9 cellular contexts compared by ENCODE assay signal in genomic region chr16:54284931-54285413, GRCh38. TPM values are rescaled to one million over a fixed set of nuclear protein-coding genes. Genes with fewer than 3 reads are reported as not detected.
DNase-seq lines count a peak whose midpoint lies in the region; ATAC-seq, FAIRE-seq and TF ChIP-seq lines count a peak whose summit lies in the region.
"Had no signal": no experiment of that assay in that cellular context is flagged by ENCODE, and none has a peak within 500 bp of the region (broad histone marks: within the 10 kb centered on the region; RNA-seq: fewer than 3 reads in every experiment).

No MANE protein-coding gene starts in this region.

- H3K4me3 ChIP-seq in adipocyte (ENCODE audit: low read length), result peak overlapping the region; percentile 88
- peak overlapping the region; percentile 87 to 98 (median 88); a peak in 5 of 6 replicates for H3K4me3 ChIP-seq in HepG2 (replicated peaks in 1 of 3; ENCODE audit: insufficient read depth in 1 of 3, low read depth in 2 of 3, low read length in 3 of 3)
- H3K4me3 ChIP-seq in vagina, result peak overlapping the region; percentile 61 to 67

- FAIRE-seq in HepG2 (lab: Jason Lieb, UNC), result no peak

- POLR2A ChIA-PET in HepG2 (lab: Yijun Ruan, JAX), result interaction anchor here (0.8 to 3.1 kb wide), 10 partner anchors 93 to 850 kb away, joined by 3 to 16 read pairs (median 4); no protein-coding TSS in a partner anchor

- peaks cover 19% of the 10 kb centered on the region for H3K79me2 ChIP-seq in HepG2 (ENCODE audit: insufficient read depth, low read length)

- H4K20me1 ChIP-seq in HepG2 (ENCODE audit: insufficient read depth, low read length), result no peaks in the 10 kb centered on the region

- H3K4me1 ChIP-seq in adipocyte (ENCODE audit: control insufficient read depth, insufficient read depth, low read length) (no peaks in the 10 kb centered on the region), HepG2 (ENCODE audit: insufficient read depth, low read length) (peaks cover 16% of the 10 kb centered on the region), vagina (peaks cover 44% of the 10 kb centered on the region)

- H3K27me3 ChIP-seq in adipocyte (replicated peaks; ENCODE audit: control insufficient read depth, insufficient read depth, low read length) (no peaks in the 10 kb centered on the region), HepG2 (ENCODE audit: control insufficient read depth in 1 of 2, insufficient read depth in 2 of 2, low read length in 2 of 2) (no peaks in the 10 kb centered on the region), vagina (peaks cover 3% of the 10 kb centered on the region)

- peak overlapping the region; percentile 91 for H3K27ac ChIP-seq in HepG2 (ENCODE audit: extremely low read length, insufficient read depth, low read length)
- H3K27ac ChIP-seq in vagina, result peak overlapping the region; percentile 77

- peak; percentile 75 for DNase-seq in cardiac septum (ENCODE audit: low spot score)
- no peak for DNase-seq in Right ventricle myocardium superior
- DNase-seq in adipocyte (ENCODE audit: low read depth), result peak; percentile 26
- DNase-seq in HepG2 (ENCODE audit: low spot score), result no peak
- no peak for DNase-seq in vagina (ENCODE audit: extremely low spot score in 2 of 2)
- no peak for DNase-seq in NCI-H82 (lab: John Stamatoyannopoulos, UW)
- no peak for DNase-seq in medulla oblongata (ENCODE audit: extremely low spot score)

- H3K36me3 ChIP-seq in adipocyte (ENCODE audit: control insufficient read depth, insufficient read depth, low read length, severe bottlenecking), result no peaks in the 10 kb centered on the region
- peaks cover 1 to 3% of the 10 kb centered on the region in 2 experiments; a peak in 3 of 5 replicates for H3K36me3 ChIP-seq in HepG2 (replicated peaks in 1 of 2; ENCODE audit: control insufficient read depth in 1 of 2, insufficient read depth in 2 of 2, low read length in 2 of 2)
- no peaks in the 10 kb centered on the region for H3K36me3 ChIP-seq in vagina

- peak overlapping the region; percentile 84 for H3K4me2 ChIP-seq in HepG2 (ENCODE audit: low read depth, low read length)

- TF ChIP-seq POLR2A in HepG2 (IDR thresholded peaks at IDR 0.05; ENCODE audit: insufficient read depth in 1 of 2, low read depth in 2 of 2, low read length in 2 of 2) (no peak), vagina (IDR thresholded peaks at IDR 0.05) (no peak)

- no TSS peak for BruUV-seq in HepG2 (replicated peaks; lab: Mats Ljungman, UMichigan)

- 14% methylated on average over 29 of the region's 42 CpGs for WGBS in HepG2 (ENCODE audit: low lambda C conversion rate)

- intact Hi-C loops in cardiac septum (cut with DNase I) (loop anchor here (5.0 to 10.0 kb wide), 10 partner anchors 93 to 1090 kb away; partner anchors contain the start of gene IRX6), Right ventricle myocardium superior (cut with DNase I) (loop anchor here (5.0 to 10.0 kb wide), 5 partner anchors 93 to 647 kb away; partner anchors contain the start of gene IRX5), HepG2 (cut with micrococcal nuclease; ENCODE audit: unreplicated experiment) (loop anchor here (5.0 to 10.0 kb wide), 5 partner anchors 340 to 740 kb away; no protein-coding TSS in a partner anchor), vagina (cut with DNase I) (loop anchor here (5.0 to 10.0 kb wide), 3 partner anchors 160 to 730 kb away; partner anchors contain the start of gene IRX5)

- no peak for ATAC-seq in Right ventricle myocardium superior (ENCODE audit: poor library complexity)
- ATAC-seq in HepG2, result peak; percentile 0; the same call in 1 of the 3 replicates
- ATAC-seq in GM19397 (IDR thresholded peaks at IDR 0.05; ENCODE audit: unreplicated experiment), result no peak

- TF ChIP-seq CTCF in HepG2 (CRISPR knock-in tag; IDR thresholded peaks at IDR 0.05) (no peak), vagina (IDR thresholded peaks at IDR 0.05) (no peak)

- H3K9ac ChIP-seq in adipocyte (ENCODE audit: low read length) (peak overlapping the region; percentile 87), HepG2 (ENCODE audit: insufficient read depth, low read depth, low read length) (peak overlapping the region; percentile 81)

- no peaks in the 10 kb centered on the region for H3K9me3 ChIP-seq in adipocyte (ENCODE audit: control insufficient read depth, low read length)
- no peaks in the 10 kb centered on the region for H3K9me3 ChIP-seq in HepG2 (ENCODE audit: low read length)
- no peaks in the 10 kb centered on the region for H3K9me3 ChIP-seq in vagina

- no peak overlapping the region for H2AFZ ChIP-seq in HepG2 (ENCODE audit: low read length)

- no peak for TF ChIP-seq RAD21 in HepG2 (CRISPR knock-in tag; IDR thresholded peaks at IDR 0.05)

- CTCF ChIA-PET in HepG2 (lab: Yijun Ruan, JAX; ENCODE audit: low intra/inter-chr PET ratio, low total read pairs), result no interaction called here

- TF ChIP-seq EP300 in HepG2 (IDR thresholded peaks at IDR 0.05; ENCODE audit: low read depth in 2 of 2, low read length in 2 of 2) (no peak), HepG2 (CRISPR knock-in tag; IDR thresholded peaks at IDR 0.05; ENCODE audit: borderline replicate concordance) (no peak)

- in situ Hi-C loops in HepG2 (cut with HindIII; ENCODE audit: extremely low pct_ligation_motif_present, low pct_unique_long_range_greater_than_20kb), result loop anchor here (10.0 kb wide), 1 partner anchor 510 kb away; no protein-coding TSS in a partner anchor

TF ChIP-seq in HepG2, 621 proteins besides CTCF, POLR2A, EP300 and RAD21 (continues in another document):
- 0 out of 2 replicates have a peak, but pooled peaks have one; percentile 46 for TF ChIP-seq ZNF30 (CRISPR knock-in tag; IDR thresholded peaks at IDR 0.05)
- peak; percentile 1 for TF ChIP-seq ASH2L (IDR thresholded peaks at IDR 0.05; ENCODE audit: insufficient read length, low read depth, low read length)
- 0 out of 2 replicates have a peak, but pooled peaks have one; percentile 21 for TF ChIP-seq ZNF558 (CRISPR knock-in tag; IDR thresholded peaks at IDR 0.05; ENCODE audit: borderline replicate concordance)
- peak; percentile 82; the same call in 1 of the 2 replicates for TF ChIP-seq ZNF605 (CRISPR knock-in tag; IDR thresholded peaks at IDR 0.05)
- 0 out of 2 replicates have a peak, but pooled peaks have one; percentile 61 for TF ChIP-seq ZNF879 (CRISPR knock-in tag; IDR thresholded peaks at IDR 0.05)
- TF ChIP-seq, protein P1, sequence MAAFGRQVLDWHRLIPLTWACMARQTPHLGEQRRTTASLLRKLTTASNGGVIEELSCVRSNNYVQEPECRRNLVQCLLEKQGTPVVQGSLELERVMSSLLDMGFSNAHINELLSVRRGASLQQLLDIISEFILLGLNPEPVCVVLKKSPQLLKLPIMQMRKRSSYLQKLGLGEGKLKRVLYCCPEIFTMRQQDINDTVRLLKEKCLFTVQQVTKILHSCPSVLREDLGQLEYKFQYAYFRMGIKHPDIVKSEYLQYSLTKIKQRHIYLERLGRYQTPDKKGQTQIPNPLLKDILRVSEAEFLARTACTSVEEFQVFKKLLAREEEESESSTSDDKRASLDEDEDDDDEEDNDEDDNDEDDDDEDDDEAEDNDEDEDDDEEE (CRISPR knock-in tag; IDR thresholded peaks at IDR 0.05), result 0 out of 2 replicates have a peak, but pooled peaks have one; percentile 23
- TF ChIP-seq, protein P2, sequence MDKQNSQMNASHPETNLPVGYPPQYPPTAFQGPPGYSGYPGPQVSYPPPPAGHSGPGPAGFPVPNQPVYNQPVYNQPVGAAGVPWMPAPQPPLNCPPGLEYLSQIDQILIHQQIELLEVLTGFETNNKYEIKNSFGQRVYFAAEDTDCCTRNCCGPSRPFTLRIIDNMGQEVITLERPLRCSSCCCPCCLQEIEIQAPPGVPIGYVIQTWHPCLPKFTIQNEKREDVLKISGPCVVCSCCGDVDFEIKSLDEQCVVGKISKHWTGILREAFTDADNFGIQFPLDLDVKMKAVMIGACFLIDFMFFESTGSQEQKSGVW (CRISPR knock-in tag; IDR thresholded peaks at IDR 0.05; ENCODE audit: borderline replicate concordance), result 0 out of 2 replicates have a peak, but pooled peaks have one; percentile 42
- TF ChIP-seq ZNF780A (CRISPR knock-in tag; IDR thresholded peaks at IDR 0.05), result 0 out of 2 replicates have a peak, but pooled peaks have one; percentile 34
- TF ChIP-seq ZBTB8A (CRISPR knock-in tag; IDR thresholded peaks at IDR 0.05; ENCODE audit: borderline replicate concordance, low read depth), result no peak
- TF ChIP-seq ARID2 (CRISPR knock-in tag; IDR thresholded peaks at IDR 0.05; ENCODE audit: borderline replicate concordance), result 0 out of 2 replicates have a peak, but pooled peaks have one; percentile 35

RNA-seq across cellular contexts. Expression of gene IRX3, which starts 1.6 kb away (rescaled TPM):
- total RNA-seq in cardiac septum, result 70.2 TPM
- 42.4 TPM for total RNA-seq in Right ventricle myocardium superior
- 10.0 and 16.4 TPM in 2 replicates for total RNA-seq in HepG2 (2016; rRNA removed; fragmentation: Illumina TruSeq; extraction: Trizol)
- 6.5 and 10.3 TPM in 2 replicates for total RNA-seq in HepG2 (2016; cell fraction: cytosol; rRNA removed; fragmentation: Illumina TruSeq; extraction: Trizol; ENCODE audit: low read depth)
- 9.4 and 16.4 TPM in 2 replicates for total RNA-seq in HepG2 (2016; cell fraction: insoluble cytoplasmic fraction; rRNA removed; fragmentation: Illumina TruSeq; extraction: Trizol)
- 11.6 and 16.3 TPM in 2 replicates for total RNA-seq in HepG2 (2016; cell fraction: membrane; rRNA removed; fragmentation: Illumina TruSeq; extraction: Trizol)
- total RNA-seq in HepG2 (2016; cell fraction: nucleus; rRNA removed; fragmentation: Illumina TruSeq; extraction: Trizol), result 7.9 TPM in 2 replicates
- polyA plus RNA-seq in HepG2 (2011; rRNA removed), result 9.2 and 11.5 TPM in 2 replicates
- 8.9 and 15.1 TPM in 2 replicates for polyA plus RNA-seq in HepG2 (2011; cell fraction: cytosol; rRNA removed)
- 24.5 and 27.5 TPM in 2 replicates for polyA plus RNA-seq in HepG2 (2011; cell fraction: nucleus; rRNA removed)
- polyA plus RNA-seq in HepG2 (2012), result 17.0 and 17.3 TPM in 2 replicates
- 8.2 and 10.6 TPM in 2 replicates for polyA plus RNA-seq in HepG2 (2016; cell fraction: cytosol; fragmentation: Illumina TruSeq; extraction: Trizol; ENCODE audit: low read depth)
- 24.9 and 27.8 TPM in 2 replicates for polyA plus RNA-seq in HepG2 (2016; cell fraction: insoluble cytoplasmic fraction; fragmentation: Illumina TruSeq; extraction: Trizol; ENCODE audit: low read depth)
- 13.8 and 17.4 TPM in 2 replicates for polyA plus RNA-seq in HepG2 (2016; cell fraction: membrane; fragmentation: Illumina TruSeq; extraction: Trizol; ENCODE audit: low read depth)
- 19.5 and 21.3 TPM in 2 replicates for polyA plus RNA-seq in HepG2 (2016; cell fraction: nucleus; fragmentation: Illumina TruSeq; extraction: Trizol; ENCODE audit: insufficient read depth, low read depth)
- polyA minus RNA-seq in HepG2 (2011; rRNA and poly(A)+ RNA removed; ENCODE audit: low replicate concordance), result 3.2 and 12.8 TPM in 2 replicates
- polyA minus RNA-seq in HepG2 (2011; cell fraction: cytosol; rRNA and poly(A)+ RNA removed), result 11.8 and 14.5 TPM in 2 replicates
- polyA minus RNA-seq in HepG2 (2011; cell fraction: nucleus; rRNA and poly(A)+ RNA removed), result 11.8 and 12.5 TPM in 2 replicates
- 16.5 TPM for total RNA-seq in vagina
- total RNA-seq: temporal lobe had no signal

Comparison
In these comparisons a context has a peak if more than half of its experiments do, and no peak if none do; other contexts are left out.
1. DNase-seq: peak in cardiac septum (single experiment) and adipocyte (single experiment); none in Right ventricle myocardium superior (single experiment), HepG2 (single experiment), vagina (0 of 2), NCI-H82 (single experiment) and medulla oblongata (single experiment).
2. Peak in every context shown above with its lines, with median percentiles within 50 percentile points of each other: H3K4me3 ChIP-seq.